Comparison of ENCODE assay signal across 21 cellular contexts in genomic region chr3:16407365-16407764, GRCh38.
DNase-seq lines count a peak whose midpoint lies in the region; ATAC-seq and TF ChIP-seq lines count a peak whose summit lies in the region.
"Had no signal": no experiment of that assay in that cellular context is flagged by ENCODE, and none has a peak within 500 bp of the region (broad histone marks: within the 10 kb centered on the region; RNA-seq: fewer than 3 reads in every experiment).

No MANE protein-coding gene starts in this region.

- peak overlapping the region; percentile 83 for H3K27ac ChIP-seq in subcutaneous abdominal adipose tissue (ENCODE audit: low read depth, low read length)
- H3K27ac ChIP-seq: 22Rv1; BLaER1 treated with 17β-estradiol and CSF1 and Interleukin-3, amounts not matched to agents 10 nM and 100 nM; HL-60; PC-9 had no signal

- H3K9me3 Mint-ChIP-seq in activated naive CD4-positive, alpha-beta T cell treated with anti-CD3 and anti-CD28 coated beads, Interleukin-2, amount 50 U/mL, for 72 hours = peaks cover 0 to 3% of the 10 kb centered on the region in 2 donors
- H3K9me3 Mint-ChIP-seq in activated naive CD4-positive, alpha-beta T cell treated with anti-CD3 and anti-CD28 coated beads for 36 hours = no peaks in the 10 kb centered on the region
- H3K9me3 Mint-ChIP-seq in chondrocyte (ENCODE audit: low read depth) = no peaks in the 10 kb centered on the region
- H3K9me3 Mint-ChIP-seq in natural killer cell = no peaks in the 10 kb centered on the region

- peaks cover 27% of the 10 kb centered on the region for H3K4me1 Mint-ChIP-seq in activated naive CD4-positive, alpha-beta T cell treated with anti-CD3 and anti-CD28 coated beads for 36 hours (ENCODE audit: low read depth)
- peaks cover 22% of the 10 kb centered on the region for H3K4me1 Mint-ChIP-seq in chondrocyte (ENCODE audit: low read depth)
- peaks cover 38 to 47% of the 10 kb centered on the region in 2 donors for H3K4me1 Mint-ChIP-seq in natural killer cell

- H3K4me3 ChIP-seq in subcutaneous abdominal adipose tissue (ENCODE audit: low read depth in 1 of 5, low read length in 5 of 5) = no peak overlapping the region
- H3K4me3 ChIP-seq: BLaER1 treated with 17β-estradiol and CSF1 and Interleukin-3, amounts not matched to agents 10 nM and 100 nM; GM23338; K562; PC-9 had no signal

- CTCF ChIA-PET in activated naive CD4-positive, alpha-beta T cell treated with anti-CD3 and anti-CD28 coated beads for 36 hours (lab: Charles Lee) = interaction anchor here (1.2 kb wide), 1 partner anchor 9 kb away, joined by 3 read pairs; no protein-coding TSS in a partner anchor

- H3K4me3 Mint-ChIP-seq in activated naive CD4-positive, alpha-beta T cell treated with anti-CD3 and anti-CD28 coated beads for 36 hours = no peak overlapping the region
- H3K4me3 Mint-ChIP-seq in chondrocyte (ENCODE audit: unreplicated experiment) = no peak overlapping the region
- H3K4me3 Mint-ChIP-seq in natural killer cell = no peak overlapping the region
- H3K4me3 Mint-ChIP-seq: GM23338 had no signal

- intact Hi-C loops in activated naive CD4-positive, alpha-beta T cell treated with anti-CD3 and anti-CD28 coated beads for 36 hours (cut with micrococcal nuclease) = no loop called here
- intact Hi-C loops in natural killer cell (cut with micrococcal nuclease) = no loop called here

- peaks cover 5 to 14% (median 11%) of the 10 kb centered on the region in 5 donors for H3K36me3 ChIP-seq in subcutaneous abdominal adipose tissue (ENCODE audit: control insufficient read depth in 5 of 5, insufficient read depth in 5 of 5, low read length in 5 of 5)

- no peak for DNase-seq in activated naive CD4-positive, alpha-beta T cell treated with anti-CD3 and anti-CD28 coated beads, Interleukin-2, amount 50 U/mL, for 72 hours (ENCODE audit: low spot score in 2 of 2)
- no peak for DNase-seq in activated naive CD4-positive, alpha-beta T cell treated with anti-CD3 and anti-CD28 coated beads for 36 hours
- DNase-seq in chondrocyte (ENCODE audit: low spot score) (no peak), natural killer cell (no peak), NCI-H774 (lab: John Stamatoyannopoulos, UW) (no peak), COR-L47 (lab: John Stamatoyannopoulos, UW) (no peak)
- DNase-seq: DMS153; NCI-H1048; NCI-H146; NCI-H2081 treated with DMSO at 0.1 percent for 48 hours; NCI-H345; NCI-H526 treated with DMSO at 0.1 percent for 48 hours; NK-92 treated with Interleukin-12 subunit alpha and Interleukin-12 subunit beta, amount 100 ng/mL, for 24 hours; PC-9 had no signal

- peak overlapping the region in 3 of 5 donors; percentile 19 to 69 (median 32) for H3K9ac ChIP-seq in subcutaneous abdominal adipose tissue (ENCODE audit: low read length in 5 of 5)
- H3K9ac ChIP-seq: BLaER1 treated with 17β-estradiol and CSF1 and Interleukin-3, amounts not matched to agents 10 nM and 100 nM had no signal

- H3K27me3 Mint-ChIP-seq in activated naive CD4-positive, alpha-beta T cell treated with anti-CD3 and anti-CD28 coated beads for 36 hours (ENCODE audit: low read depth) = no peaks in the 10 kb centered on the region
- H3K27me3 Mint-ChIP-seq in chondrocyte (ENCODE audit: low read depth) (no peaks in the 10 kb centered on the region), natural killer cell (ENCODE audit: low read depth in 2 of 2) (no peaks in the 10 kb centered on the region)

- peaks cover 0 to 41% (median 25%) of the 10 kb centered on the region in 5 donors for H3K4me1 ChIP-seq in subcutaneous abdominal adipose tissue (ENCODE audit: control insufficient read depth in 5 of 5, insufficient read depth in 5 of 5, low read length in 5 of 5)

- TF ChIP-seq CTCF in chondrocyte (IDR thresholded peaks at IDR 0.05) (no peak), natural killer cell (IDR thresholded peaks at IDR 0.05) (no peak)

- ATAC-seq in activated naive CD4-positive, alpha-beta T cell treated with anti-CD3 and anti-CD28 coated beads, Interleukin-2, amount 50 U/mL, for 72 hours = no peak
- ATAC-seq in natural killer cell = no peak
- ATAC-seq in GM21786 (IDR thresholded peaks at IDR 0.05; ENCODE audit: unreplicated experiment) = no peak
- ATAC-seq: K562 had no signal

- no peaks in the 10 kb centered on the region for H3K9me3 ChIP-seq in subcutaneous abdominal adipose tissue (ENCODE audit: control insufficient read depth in 5 of 5, low read length in 5 of 5)

- H3K27me3 ChIP-seq in subcutaneous abdominal adipose tissue (ENCODE audit: control insufficient read depth in 5 of 5, insufficient read depth in 4 of 5, low read length in 5 of 5) = no peaks in the 10 kb centered on the region
- H3K27me3 ChIP-seq: BLaER1 treated with 17β-estradiol and CSF1 and Interleukin-3, amounts not matched to agents 10 nM and 100 nM had no signal

- H3K27ac Mint-ChIP-seq in activated naive CD4-positive, alpha-beta T cell treated with anti-CD3 and anti-CD28 coated beads, Interleukin-2, amount 50 U/mL, for 72 hours = peak overlapping the region; percentile 44 to 79
- H3K27ac Mint-ChIP-seq in activated naive CD4-positive, alpha-beta T cell treated with anti-CD3 and anti-CD28 coated beads for 36 hours = no peak overlapping the region
- H3K27ac Mint-ChIP-seq in chondrocyte (ENCODE audit: unreplicated experiment) = peak overlapping the region; percentile 53
- peak overlapping the region; percentile 62 to 75 for H3K27ac Mint-ChIP-seq in natural killer cell
- H3K27ac Mint-ChIP-seq: GM23338 had no signal

- peaks cover 4 to 46% of the 10 kb centered on the region in 2 donors for H3K36me3 Mint-ChIP-seq in activated naive CD4-positive, alpha-beta T cell treated with anti-CD3 and anti-CD28 coated beads, Interleukin-2, amount 50 U/mL, for 72 hours
- peaks cover 20% of the 10 kb centered on the region for H3K36me3 Mint-ChIP-seq in activated naive CD4-positive, alpha-beta T cell treated with anti-CD3 and anti-CD28 coated beads for 36 hours (ENCODE audit: low read depth)
- peaks cover 5% of the 10 kb centered on the region for H3K36me3 Mint-ChIP-seq in chondrocyte (ENCODE audit: low read depth)
- H3K36me3 Mint-ChIP-seq in natural killer cell = peaks cover 8% of the 10 kb centered on the region
